12 cellular contexts compared by ENCODE assay signal in genomic region chr17:77622627-77623026, GRCh38.
DNase-seq lines count a peak whose midpoint lies in the region; ATAC-seq and TF ChIP-seq lines count a peak whose summit lies in the region.
"Had no signal": no experiment of that assay in that cellular context is flagged by ENCODE, and none has a peak within 500 bp of the region (broad histone marks: within the 10 kb centered on the region; RNA-seq: fewer than 3 reads in every experiment).

No MANE protein-coding gene starts in this region.

- no peak overlapping the region for H3K9ac ChIP-seq in mammary epithelial cell (ENCODE audit: insufficient read depth, low read length)

- POLR2A ChIA-PET in PC-9 (lab: Charles Lee; ENCODE audit: unreplicated experiment): no interaction called here

- ATAC-seq in GM18909 (IDR thresholded peaks at IDR 0.05; ENCODE audit: poor library complexity, unreplicated experiment) (no peak), HG03521 (IDR thresholded peaks at IDR 0.05; ENCODE audit: unreplicated experiment) (no peak)

- H3K79me2 ChIP-seq in ACC112 (ENCODE audit: control insufficient read depth, insufficient read depth, low read length, unreplicated experiment): no peaks in the 10 kb centered on the region
- no peaks in the 10 kb centered on the region for H3K79me2 ChIP-seq in mammary epithelial cell (ENCODE audit: insufficient read depth, low read length)
- no peaks in the 10 kb centered on the region for H3K79me2 ChIP-seq in PC-9 (ENCODE audit: low read depth)

- CTCF ChIA-PET in mammary epithelial cell (lab: Charles Lee; ENCODE audit: low non-redundant PET) (no interaction called here), PC-9 (lab: Charles Lee) (no interaction called here)

- no TSS peak for BruUV-seq in mammary epithelial cell (replicated peaks; lab: Mats Ljungman, UMichigan)
- BruUV-seq in PC-9 (replicated peaks; lab: Mats Ljungman, UMichigan): no TSS peak

- H2AFZ ChIP-seq in ACC112 (ENCODE audit: low read length, unreplicated experiment) (peak overlapping the region; percentile 33), mammary epithelial cell (ENCODE audit: low read depth, low read length) (no peak overlapping the region), PC-9 (no peak overlapping the region)

- H3K27me3 ChIP-seq in ACC112 (ENCODE audit: insufficient read depth, low read length) (peaks cover 20% of the 10 kb centered on the region; the same call in 1 of the 2 replicates), mammary epithelial cell (ENCODE audit: insufficient read depth, low read length) (no peaks in the 10 kb centered on the region), PC-9 (ENCODE audit: insufficient read depth, low read depth) (peaks cover 58% of the 10 kb centered on the region)
- H3K27me3 ChIP-seq: SJSA1 had no signal

- H3K4me1 ChIP-seq in ACC112 (ENCODE audit: control insufficient read depth, insufficient read depth, low read length, unreplicated experiment) (peaks cover 5% of the 10 kb centered on the region), mammary epithelial cell (ENCODE audit: insufficient read depth, low read length) (peaks cover 6% of the 10 kb centered on the region), PC-9 (replicated peaks; ENCODE audit: insufficient read depth) (no peaks in the 10 kb centered on the region)
- H3K4me1 ChIP-seq: SJSA1 had no signal

- TF ChIP-seq CTCF in mammary epithelial cell (conservative IDR thresholded peaks at IDR 0.05 in 1 of 2, IDR thresholded peaks at IDR 0.05 in 1 of 2; ENCODE audit: extremely low read depth in 1 of 2, insufficient read depth in 1 of 2, low read depth in 1 of 2, low read length in 2 of 2) (no peak), PC-9 (conservative IDR thresholded peaks at IDR 0.05) (no peak)

- H3K27ac ChIP-seq in ACC112 (ENCODE audit: low read depth, low read length): no peak overlapping the region
- H3K27ac ChIP-seq in mammary epithelial cell (ENCODE audit: insufficient read depth, low read depth, low read length): no peak overlapping the region
- no peak overlapping the region for H3K27ac ChIP-seq in PC-9
- H3K27ac ChIP-seq: SJSA1 had no signal

- H3K4me3 ChIP-seq in ACC112 (ENCODE audit: low read depth, low read length) (peak overlapping the region; percentile 45; the same call in 1 of the 2 replicates), mammary epithelial cell (replicated peaks in 1 of 3; ENCODE audit: insufficient read depth in 1 of 3, low read depth in 2 of 3, low read length in 3 of 3) (no peak overlapping the region), PC-9 (no peak overlapping the region)
- H3K4me3 ChIP-seq: SJSA1 had no signal

- peak; percentile 23 for DNase-seq in EH (ENCODE audit: low read depth)
- DNase-seq in NCI-H2029 (lab: John Stamatoyannopoulos, UW): peak; percentile 25
- DNase-seq in mammary epithelial cell: peak; percentile 42
- no peak for DNase-seq in PC-9
- no peak for DNase-seq in COLO829 (ENCODE audit: low spot score)
- DNase-seq: CD4-positive, alpha-beta T cell; Kasumi-1; NCI-H82 had no signal

- H3K9me2 ChIP-seq in PC-9 (ENCODE audit: insufficient read depth): no peaks in the 10 kb centered on the region

- H4K20me1 ChIP-seq in mammary epithelial cell (ENCODE audit: insufficient read depth, low read length) (no peaks in the 10 kb centered on the region), PC-9 (ENCODE audit: insufficient read depth) (no peaks in the 10 kb centered on the region)

- H3K4me2 ChIP-seq in mammary epithelial cell (ENCODE audit: insufficient read depth, low read depth, low read length): no peak overlapping the region
- H3K4me2 ChIP-seq in PC-9: no peak overlapping the region

- dilution Hi-C loops in mammary epithelial cell (cut with HindIII; ENCODE audit: low sequenced_read_pairs): no loop called here

- H3K9me3 ChIP-seq in mammary epithelial cell (replicated peaks; ENCODE audit: insufficient read depth, low read length) (peaks cover 15% of the 10 kb centered on the region), PC-9 (ENCODE audit: insufficient read depth, low read depth) (no peaks in the 10 kb centered on the region)

- H3F3A ChIP-seq in PC-9 (ENCODE audit: insufficient read depth, low read depth): no peaks in the 10 kb centered on the region

- in situ Hi-C loops in mammary epithelial cell (cut with MboI; ENCODE audit: low sequenced_read_pairs in 2 of 2): no loop called here

- no peaks in the 10 kb centered on the region for H3K36me3 ChIP-seq in ACC112 (ENCODE audit: insufficient read depth, low read length)
- no peaks in the 10 kb centered on the region for H3K36me3 ChIP-seq in mammary epithelial cell (ENCODE audit: insufficient read depth, low read length)
- no peaks in the 10 kb centered on the region for H3K36me3 ChIP-seq in PC-9 (ENCODE audit: low read depth)
- H3K36me3 ChIP-seq: SJSA1 had no signal

- 79% methylated on average over 3 of the region's 3 CpGs for WGBS in mammary epithelial cell (ENCODE audit: low coverage, missing lambda C conversion rate)

- intact Hi-C loops in mammary epithelial cell (cut with micrococcal nuclease) (no loop called here), PC-9 (cut with micrococcal nuclease; ENCODE audit: unreplicated experiment) (no loop called here)

Comparison
In these comparisons a context has a peak if more than half of its experiments do, and no peak if none do; other contexts are left out.
1. DNase-seq: peak in EH (single experiment), NCI-H2029 (single experiment) and mammary epithelial cell (single experiment); none in PC-9 (0 of 2) and COLO829 (single experiment).